ENCODE assay signal across 20 cellular contexts in the genomic region with DNA sequence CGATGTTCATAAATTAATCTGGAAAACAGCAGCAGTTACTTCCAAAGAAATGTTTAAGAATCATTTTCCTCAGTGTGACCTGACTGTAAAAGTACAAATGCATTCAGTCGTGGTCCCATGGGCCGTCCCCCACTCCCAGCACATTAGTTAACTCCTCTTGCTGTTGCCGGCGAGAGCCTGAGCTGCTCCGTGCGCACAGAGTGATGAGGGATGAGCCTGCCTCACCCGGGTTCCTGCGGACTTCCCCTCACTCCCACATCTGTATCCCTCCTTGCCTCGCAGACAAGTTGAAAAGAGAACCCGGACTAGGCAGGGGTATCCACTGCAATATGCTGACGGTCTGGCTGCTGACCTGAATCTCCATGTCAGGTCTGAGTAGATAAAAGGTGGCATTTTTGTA.
"Had no signal": no experiment of that assay in that cellular context is flagged by ENCODE, and none has a peak within 500 bp of the region (broad histone marks: within the 10 kb centered on the region; RNA-seq: fewer than 3 reads in every experiment).

No MANE protein-coding gene starts in this region.

- H3K4me1 ChIP-seq: right lobe of liver had no signal

- H3K36me3 Mint-ChIP-seq: naive thymus-derived CD8-positive, alpha-beta T cell had no signal

- H3K4me3 ChIP-seq: gastroesophageal sphincter, right lobe of liver, stomach, thoracic aorta, vagina had no signal

- H3K36me3 ChIP-seq: gastroesophageal sphincter, right lobe of liver, stomach, thoracic aorta, vagina had no signal

- H3K9me3 ChIP-seq: gastroesophageal sphincter, right lobe of liver, stomach, thoracic aorta, vagina had no signal

- FAIRE-seq: islet of Langerhans had no signal

- ATAC-seq: activated naive CD8-positive, alpha-beta T cell treated with anti-CD3 and anti-CD28 coated beads, Interleukin-2, amount 50 U/mL, for 24 hours; activated T-helper 17 cell treated with anti-CD3 and anti-CD28 coated beads, Interleukin-2, amount 50 U/mL, for 72 hours; gastroesophageal sphincter; left lobe of liver; naive thymus-derived CD8-positive, alpha-beta T cell had no signal

- H3K9me3 Mint-ChIP-seq: activated naive CD8-positive, alpha-beta T cell treated with anti-CD3 and anti-CD28 coated beads, Interleukin-2, amount 50 U/mL, for 24 hours; naive thymus-derived CD8-positive, alpha-beta T cell had no signal

- H3K27ac ChIP-seq: stomach, vagina had no signal

- H3K4me3 Mint-ChIP-seq: activated naive CD8-positive, alpha-beta T cell treated with anti-CD3 and anti-CD28 coated beads, Interleukin-2, amount 50 U/mL, for 24 hours; activated T-helper 17 cell treated with anti-CD3 and anti-CD28 coated beads, Interleukin-2, amount 50 U/mL, for 72 hours; naive thymus-derived CD8-positive, alpha-beta T cell had no signal

- H3K4me1 Mint-ChIP-seq: activated naive CD8-positive, alpha-beta T cell treated with anti-CD3 and anti-CD28 coated beads, Interleukin-2, amount 50 U/mL, for 24 hours; activated T-helper 17 cell treated with anti-CD3 and anti-CD28 coated beads, Interleukin-2, amount 50 U/mL, for 72 hours had no signal

- H3K27me3 ChIP-seq: gastroesophageal sphincter, right lobe of liver, stomach, vagina had no signal

- H3K27ac Mint-ChIP-seq: activated naive CD8-positive, alpha-beta T cell treated with anti-CD3 and anti-CD28 coated beads, Interleukin-2, amount 50 U/mL, for 24 hours; activated T-helper 17 cell treated with anti-CD3 and anti-CD28 coated beads, Interleukin-2, amount 50 U/mL, for 72 hours; naive thymus-derived CD8-positive, alpha-beta T cell; progenitor cell of endocrine pancreas had no signal

- DNase-seq: activated CD4-positive, alpha-beta T cell treated with anti-CD3 and anti-CD28 coated beads for 1 hour; activated CD4-positive, alpha-beta T cell treated with anti-CD3 and anti-CD28 coated beads, Interleukin-2, amount 50 U/mL, for 4 hours; activated naive CD4-positive, alpha-beta T cell treated with Interleukin-2 at 50 U/mL for 16 hours; activated naive CD8-positive, alpha-beta T cell treated with anti-CD3 and anti-CD28 coated beads, Interleukin-2, amount 50 U/mL, for 24 hours; aorta; cerebellar nuclear complex; dermis blood vessel endothelial cell; mesenchymal stem cell; naive thymus-derived CD8-positive, alpha-beta T cell; occipital lobe; stimulated activated CD4-positive, alpha-beta T cell treated with anti-CD3 and anti-CD28 coated beads, Interleukin-1b, Interleukin-23, amount 100 ng/mL, for 48 hours; stomach had no signal
